19 cellular contexts compared by ENCODE assay signal in genomic region chr12:65005716-65006115, GRCh38.
DNase-seq lines count a peak whose midpoint lies in the region; ATAC-seq, FAIRE-seq and TF ChIP-seq lines count a peak whose summit lies in the region.
"Had no signal": no experiment of that assay in that cellular context is flagged by ENCODE, and none has a peak within 500 bp of the region (broad histone marks: within the 10 kb centered on the region; RNA-seq: fewer than 3 reads in every experiment).

No MANE protein-coding gene starts in this region.

- H3K4me1 ChIP-seq in GM23338 (ENCODE audit: insufficient read depth) (peaks cover 5% of the 10 kb centered on the region; the same call in 1 of the 2 replicates), HEK293 (ENCODE audit: control insufficient read depth, insufficient read depth, low read length) (no peaks in the 10 kb centered on the region), GM12878 (ENCODE audit: control insufficient read depth, insufficient read depth, low read length) (no peaks in the 10 kb centered on the region), pancreas (no peaks in the 10 kb centered on the region)
- H3K4me1 ChIP-seq: HAP-1 had no signal

- H3K36me3 Mint-ChIP-seq in GM23338 (ENCODE audit: low read depth) = no peaks in the 10 kb centered on the region
- H3K36me3 Mint-ChIP-seq in activated naive CD8-positive, alpha-beta T cell treated with anti-CD3 and anti-CD28 coated beads, Interleukin-2, amount 50 U/mL, for 24 hours (ENCODE audit: low read depth) = no peaks in the 10 kb centered on the region

- POLR2A ChIA-PET in HEK293 (lab: Yijun Ruan, JAX) (no interaction called here), GM12878 (lab: Charles Lee) (no interaction called here)

- H3K27ac Mint-ChIP-seq in GM23338 = no peak overlapping the region
- H3K27ac Mint-ChIP-seq in activated naive CD8-positive, alpha-beta T cell treated with anti-CD3 and anti-CD28 coated beads, Interleukin-2, amount 50 U/mL, for 24 hours = no peak overlapping the region
- H3K27ac Mint-ChIP-seq: CD4-positive, alpha-beta T cell; HFFc6 had no signal

- RAD21 ChIA-PET in GM12878 (lab: Charles Lee; ENCODE audit: unreplicated experiment) = no interaction called here

- no peaks in the 10 kb centered on the region for H4K20me1 ChIP-seq in GM23338 (replicated peaks; ENCODE audit: insufficient read depth)
- no peaks in the 10 kb centered on the region for H4K20me1 ChIP-seq in GM12878 (ENCODE audit: control insufficient read depth, insufficient read depth)

- TF ChIP-seq CTCF in GM23338 (conservative IDR thresholded peaks at IDR 0.05; ENCODE audit: low read depth in 2 of 2) (no peak), HEK293 (tag by site-specific recombination; IDR thresholded peaks at IDR 0.05) (no peak), GM12878 (IDR thresholded peaks at IDR 0.05 in 2 of 3, conservative IDR thresholded peaks at IDR 0.05 in 1 of 3; ENCODE audit: control insufficient read depth in 2 of 3, extremely low read depth in 1 of 3, insufficient read depth in 1 of 3, low read depth in 3 of 3, low read length in 3 of 3) (no peak), pancreas (IDR thresholded peaks at IDR 0.05) (no peak)

- H3K27me3 ChIP-seq in GM23338 (ENCODE audit: insufficient read depth) (peaks cover 5% of the 10 kb centered on the region; the same call in 1 of the 2 replicates), GM12878 (replicated peaks in 1 of 2; ENCODE audit: control insufficient read depth in 2 of 2, insufficient read depth in 2 of 2, low read length in 1 of 2) (no peaks in the 10 kb centered on the region; a peak in 1 of 4 replicates), pancreas (no peaks in the 10 kb centered on the region)

- no peak for TF ChIP-seq EP300 in GM12878 (IDR thresholded peaks at IDR 0.05; ENCODE audit: borderline replicate concordance in 1 of 2, control insufficient read depth in 1 of 2, low read depth in 2 of 2, low read length in 2 of 2)

- DNase-seq in GM23338 (ENCODE audit: low spot score) (peak; percentile 27), GM12878 (ENCODE audit: low read depth, low spot score) (no peak), pancreas (no peak), RPMI8226 (no peak)
- DNase-seq in activated naive CD8-positive, alpha-beta T cell treated with anti-CD3 and anti-CD28 coated beads, Interleukin-2, amount 50 U/mL, for 24 hours = no peak
- DNase-seq: AML-193; Caco-2; CD4-positive, alpha-beta T cell; DMS153; DMS79; GDM1; HFFc6; IMR-90; KBM-7 had no signal

- H2AFZ ChIP-seq in GM23338 (no peak overlapping the region), GM12878 (ENCODE audit: control insufficient read depth, low read depth, low read length) (no peak overlapping the region)

- peaks cover 4% of the 10 kb centered on the region for H3K4me1 Mint-ChIP-seq in GM23338
- H3K4me1 Mint-ChIP-seq in activated naive CD8-positive, alpha-beta T cell treated with anti-CD3 and anti-CD28 coated beads, Interleukin-2, amount 50 U/mL, for 24 hours = no peaks in the 10 kb centered on the region

- SMC1A ChIA-PET in GM12878 (lab: Charles Lee; ENCODE audit: uncharacterized antibody, unreplicated experiment) = no interaction called here

- CTCF ChIA-PET in HEK293 (lab: Yijun Ruan, JAX) = no interaction called here
- CTCF ChIA-PET in GM12878 (lab: Yijun Ruan, JAX) = no interaction called here

- 61% methylated on average over 2 of the region's 2 CpGs for WGBS in GM12878 (ENCODE audit: insufficient coverage, insufficient replicate concordance, low lambda C conversion rate, missing lambda C conversion rate)
- WGBS in pancreas, 2 donors = 86 to 94% methylated on average over 2 of the region's 2 CpGs

- no peaks in the 10 kb centered on the region; the same call in 2 of the 3 replicates for H3K9me3 Mint-ChIP-seq in GM23338
- H3K9me3 Mint-ChIP-seq in activated naive CD8-positive, alpha-beta T cell treated with anti-CD3 and anti-CD28 coated beads, Interleukin-2, amount 50 U/mL, for 24 hours = peaks cover 13% of the 10 kb centered on the region
- H3K9me3 Mint-ChIP-seq: CD4-positive, alpha-beta T cell; HFFc6 had no signal

- in situ Hi-C loops in GM12878 (cut with MboI) = no loop called here

- H3K9me3 ChIP-seq in HEK293 (ENCODE audit: control insufficient read depth, insufficient read depth, low read depth, low read length) = no peaks in the 10 kb centered on the region
- H3K9me3 ChIP-seq in GM12878 (replicated peaks; ENCODE audit: control insufficient read depth, insufficient read depth, low read length) = no peaks in the 10 kb centered on the region
- no peaks in the 10 kb centered on the region for H3K9me3 ChIP-seq in pancreas
- H3K9me3 ChIP-seq: Caco-2, HAP-1 had no signal

- FAIRE-seq in GM12878 (lab: Jason Lieb, UNC) = no peak
- FAIRE-seq in pancreas (lab: Jason Lieb, UNC) = no peak
- FAIRE-seq: A204.1 had no signal

- no peaks in the 10 kb centered on the region for H3F3A ChIP-seq in GM23338 (replicated peaks; ENCODE audit: low read depth)

- H3K4me2 ChIP-seq in GM23338 (no peak overlapping the region), GM12878 (ENCODE audit: control insufficient read depth, insufficient read depth) (no peak overlapping the region)

- H3K4me3 ChIP-seq in GM23338 (no peak overlapping the region), HEK293 (ENCODE audit: low read depth, low read length) (no peak overlapping the region), GM12878 (no peak overlapping the region), pancreas (no peak overlapping the region)
- H3K4me3 ChIP-seq: HAP-1 had no signal

- BruUV-seq in GM12878 (replicated peaks; lab: Mats Ljungman, UMichigan) = no TSS peak

- peaks cover 11% of the 10 kb centered on the region; the same call in 1 of the 2 replicates for H3K9me2 ChIP-seq in GM23338 (ENCODE audit: insufficient read depth)

- H3K27me3 Mint-ChIP-seq in GM23338 (ENCODE audit: insufficient read depth, low read depth, poor library complexity) = peaks cover 2% of the 10 kb centered on the region
- H3K27me3 Mint-ChIP-seq in activated naive CD8-positive, alpha-beta T cell treated with anti-CD3 and anti-CD28 coated beads, Interleukin-2, amount 50 U/mL, for 24 hours = peaks cover 6% of the 10 kb centered on the region

- H3K79me2 ChIP-seq in GM23338 (replicated peaks; ENCODE audit: insufficient read depth) = no peaks in the 10 kb centered on the region
- H3K79me2 ChIP-seq in GM12878 (ENCODE audit: control insufficient read depth, insufficient read depth, low read length) = no peaks in the 10 kb centered on the region

- H3K27ac ChIP-seq in GM23338 (ENCODE audit: low read depth) (no peak overlapping the region), HEK293 (ENCODE audit: extremely low read depth, low read depth, low read length) (no peak overlapping the region), GM12878 (ENCODE audit: control insufficient read depth, insufficient read depth) (no peak overlapping the region), pancreas (no peak overlapping the region)
- H3K27ac ChIP-seq: C4-2B, HL-60 had no signal

- H3K36me3 ChIP-seq in GM23338 (ENCODE audit: insufficient read depth) = no peaks in the 10 kb centered on the region
- H3K36me3 ChIP-seq in HEK293 (ENCODE audit: control insufficient read depth in 2 of 2, insufficient read depth in 1 of 2, low read length in 2 of 2) = no peaks in the 10 kb centered on the region
- no peaks in the 10 kb centered on the region for H3K36me3 ChIP-seq in GM12878 (ENCODE audit: control insufficient read depth in 2 of 2, insufficient read depth in 2 of 2, low read length in 1 of 2)
- H3K36me3 ChIP-seq in pancreas = no peaks in the 10 kb centered on the region
- H3K36me3 ChIP-seq: HAP-1 had no signal

- no peak overlapping the region for H3K9ac ChIP-seq in GM12878 (ENCODE audit: control insufficient read depth, insufficient read depth, low read length)

- no peak for TF ChIP-seq RAD21 in GM12878 (IDR thresholded peaks at IDR 0.05; ENCODE audit: insufficient read depth, low read depth, low read length)

- intact Hi-C loops in GM12878 (cut with micrococcal nuclease; ENCODE audit: unreplicated experiment) (no loop called here), pancreas (cut with DNase I) (no loop called here)

- H3K4me3 Mint-ChIP-seq in GM23338 = no peak overlapping the region
- H3K4me3 Mint-ChIP-seq in activated naive CD8-positive, alpha-beta T cell treated with anti-CD3 and anti-CD28 coated beads, Interleukin-2, amount 50 U/mL, for 24 hours = no peak overlapping the region
- H3K4me3 Mint-ChIP-seq: CD4-positive, alpha-beta T cell; HFFc6 had no signal

- TF ChIP-seq POLR2A in GM12878 (IDR thresholded peaks at IDR 0.05; ENCODE audit: low read depth, low read length) = no peak

- ATAC-seq in GM23338 (no peak), GM12878 (no peak), pancreas (no peak)
- no peak for ATAC-seq in activated naive CD8-positive, alpha-beta T cell treated with anti-CD3 and anti-CD28 coated beads, Interleukin-2, amount 50 U/mL, for 24 hours

TF ChIP-seq in HEK293, 187 proteins besides CTCF, POLR2A, EP300 and RAD21 (continues in another document):
- TF ChIP-seq, protein P1, sequence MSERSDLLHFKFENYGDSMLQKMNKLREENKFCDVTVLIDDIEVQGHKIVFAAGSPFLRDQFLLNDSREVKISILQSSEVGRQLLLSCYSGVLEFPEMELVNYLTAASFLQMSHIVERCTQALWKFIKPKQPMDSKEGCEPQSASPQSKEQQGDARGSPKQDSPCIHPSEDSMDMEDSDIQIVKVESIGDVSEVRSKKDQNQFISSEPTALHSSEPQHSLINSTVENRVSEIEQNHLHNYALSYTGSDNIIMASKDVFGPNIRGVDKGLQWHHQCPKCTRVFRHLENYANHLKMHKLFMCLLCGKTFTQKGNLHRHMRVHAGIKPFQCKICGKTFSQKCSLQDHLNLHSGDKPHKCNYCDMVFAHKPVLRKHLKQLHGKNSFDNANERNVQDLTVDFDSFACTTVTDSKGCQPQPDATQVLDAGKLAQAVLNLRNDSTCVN (tag by site-specific recombination; optimal IDR thresholded peaks at IDR 0.05) = no peak
